Comparison of ENCODE assay signal across 12 cellular contexts in genomic region chr15:41932939-41933725, GRCh38. TPM values are rescaled to one million over a fixed set of nuclear protein-coding genes. Genes with fewer than 3 reads are reported as not detected.
DNase-seq lines count a peak whose midpoint lies in the region; ATAC-seq and TF ChIP-seq lines count a peak whose summit lies in the region.
"Had no signal": no experiment of that assay in that cellular context is flagged by ENCODE, and none has a peak within 500 bp of the region (broad histone marks: within the 10 kb centered on the region; RNA-seq: fewer than 3 reads in every experiment).

No MANE protein-coding gene starts in this region.

- H3K4me3 Mint-ChIP-seq in brain = no peak overlapping the region

- H3K27ac ChIP-seq in heart right ventricle (peak overlapping the region in 9 of 10 donors; percentile 46 to 89 (median 80)), mesendoderm (ENCODE audit: low read depth, low read length) (no peak overlapping the region), vagina (peak overlapping the region; percentile 65)

- peaks cover 4% of the 10 kb centered on the region for H3K36me3 Mint-ChIP-seq in brain

- H2BK5ac ChIP-seq in mesendoderm (ENCODE audit: low read length) = no peak overlapping the region

- ATAC-seq in heart right ventricle (no peak), left ventricle myocardium superior (no peak)

- no peaks in the 10 kb centered on the region for H3K9me3 Mint-ChIP-seq in brain

- no peak overlapping the region for H4K8ac ChIP-seq in mesendoderm (ENCODE audit: low read depth, low read length)

- DNase-seq in heart right ventricle = no peak
- DNase-seq in left ventricle myocardium superior = no peak
- peak; percentile 27 for DNase-seq in mesendoderm
- DNase-seq in vagina (ENCODE audit: extremely low spot score in 2 of 2) = no peak
- DNase-seq in NK-92 treated with Interleukin-12 subunit alpha and Interleukin-12 subunit beta, amount 100 ng/mL, for 24 hours (lab: John Stamatoyannopoulos, UW) = no peak
- DNase-seq in amygdala (lab: John Stamatoyannopoulos, UW) = no peak
- no peak for DNase-seq in stimulated activated CD4-positive, alpha-beta T cell treated with anti-CD3 and anti-CD28 coated beads, Interleukin-4, amount 100 ng/mL, for 4 hours
- DNase-seq: activated CD4-positive, CD25-positive, alpha-beta regulatory T cell; SHP77; stimulated activated naive CD4-positive, alpha-beta T cell treated with Interleukin-2 at 50 U/mL for 16 hours had no signal

- no peaks in the 10 kb centered on the region for H3K79me2 ChIP-seq in mesendoderm (ENCODE audit: control insufficient read depth, insufficient read depth, low read length)

- H3K36me3 ChIP-seq in heart right ventricle (peaks cover 0 to 8% (median 0%) of the 10 kb centered on the region in 9 donors), mesendoderm (ENCODE audit: control insufficient read depth, insufficient read depth, low read length) (no peaks in the 10 kb centered on the region), vagina (no peaks in the 10 kb centered on the region)

- peaks cover 5% of the 10 kb centered on the region for H3K79me1 ChIP-seq in mesendoderm (ENCODE audit: low read length)

- H2BK120ac ChIP-seq in mesendoderm (ENCODE audit: low read depth, low read length) = no peak overlapping the region

- H2AK5ac ChIP-seq in mesendoderm (ENCODE audit: low read length) = no peak overlapping the region

- no peaks in the 10 kb centered on the region for H3K9me3 ChIP-seq in heart right ventricle
- no peaks in the 10 kb centered on the region for H3K9me3 ChIP-seq in vagina
- H3K9me3 ChIP-seq: MG63 had no signal

- H3K4me1 ChIP-seq in heart right ventricle (peaks cover 42 to 100% (median 97%) of the 10 kb centered on the region in 9 donors), mesendoderm (ENCODE audit: control insufficient read depth, low read depth, low read length) (peaks cover 14% of the 10 kb centered on the region), vagina (peaks cover 87% of the 10 kb centered on the region)

- no peak overlapping the region for H3K4ac ChIP-seq in mesendoderm (ENCODE audit: low read depth, low read length)

- H3K27me3 ChIP-seq in heart right ventricle (no peaks in the 10 kb centered on the region), mesendoderm (ENCODE audit: insufficient read depth, low read length, poor library complexity) (no peaks in the 10 kb centered on the region), vagina (no peaks in the 10 kb centered on the region)
- H3K27me3 ChIP-seq: MG63 had no signal

- H4K5ac ChIP-seq in mesendoderm (ENCODE audit: low read length) = no peak overlapping the region

- H3K27me3 Mint-ChIP-seq in brain = no peaks in the 10 kb centered on the region

- no peak overlapping the region for H2BK15ac ChIP-seq in mesendoderm (replicated peaks; ENCODE audit: low read depth)

- intact Hi-C loops in heart right ventricle (cut with DNase I) (loop anchor here in 1 of 10 donors (5.0 kb wide), 1 partner anchor 39 kb away; the partner anchor contains the start of gene EHD4), left ventricle myocardium superior (cut with micrococcal nuclease) (no loop called here), vagina (cut with DNase I) (no loop called here)

- WGBS in heart right ventricle, 2 donors = 51 to 59% methylated on average over 13 of the region's 13 CpGs
- WGBS in mesendoderm (ENCODE audit: extremely low coverage, insufficient coverage, low lambda C conversion rate) = no CpG with 5 or more reads among the region's 13 CpGs

- peaks cover 32% of the 10 kb centered on the region for H3K4me1 Mint-ChIP-seq in brain

- H3K18ac ChIP-seq in mesendoderm (ENCODE audit: low read length) = no peak overlapping the region

- H3K56ac ChIP-seq in mesendoderm (ENCODE audit: low read length) = peak overlapping the region; percentile 28

- no peak overlapping the region for H3K4me2 ChIP-seq in mesendoderm (ENCODE audit: low read length)

- no peak for TF ChIP-seq POLR2A in vagina (IDR thresholded peaks at IDR 0.05)

- H3K4me3 ChIP-seq in heart right ventricle (no peak overlapping the region), mesendoderm (ENCODE audit: low read length) (no peak overlapping the region), vagina (no peak overlapping the region)
- H3K4me3 ChIP-seq: MG63 had no signal

- H3K9ac ChIP-seq in mesendoderm (ENCODE audit: low read length) = peak overlapping the region; percentile 12

- no peak for TF ChIP-seq CTCF in heart right ventricle (IDR thresholded peaks at IDR 0.05)
- no peak for TF ChIP-seq CTCF in brain (conservative IDR thresholded peaks at IDR 0.05)
- no peak for TF ChIP-seq CTCF in vagina (IDR thresholded peaks at IDR 0.05)

- H3K27ac Mint-ChIP-seq in brain = peak overlapping the region in 3 of 5 experiments; percentile 36 to 52 (median 44)

- no peak overlapping the region for H3K23ac ChIP-seq in mesendoderm (ENCODE audit: low read length)

RNA-seq across cellular contexts. Expression of gene EHD4, which starts 39.2 kb away (rescaled TPM):
- 10 to 100 TPM; 29.8 to 62.7 (median 46.6) TPM for total RNA-seq in heart right ventricle
- polyA plus RNA-seq in heart right ventricle = 10 to 100 TPM; 23.4 to 24.2 TPM
- 53.5 TPM for total RNA-seq in left ventricle myocardium superior
- 7.8 TPM for polyA plus RNA-seq in brain (ENCODE audit: insufficient read depth, low read depth, low replicate concordance)
- 14.7 TPM for polyA plus RNA-seq in mesendoderm (2013, experiment 1 of 2)
- 14.6 TPM for polyA plus RNA-seq in mesendoderm (2013, experiment 2 of 2)
- total RNA-seq in vagina = 24.6 TPM

RNA-seq across cellular contexts. Expression of gene SPTBN5, which starts 39.3 kb away (rescaled TPM):
- 1 to 10 TPM; 1.6 to 5.9 (median 2.4) TPM for total RNA-seq in heart right ventricle
- 1 to 10 TPM in 1 of 2 donors, under 1 TPM in 1; 0.94 to 8.7 TPM for polyA plus RNA-seq in heart right ventricle
- total RNA-seq in left ventricle myocardium superior = 3.6 TPM
- 0.12 TPM for polyA plus RNA-seq in brain (ENCODE audit: insufficient read depth, low read depth, low replicate concordance)
- polyA plus RNA-seq in mesendoderm (2013, experiment 1 of 2) = 0.13 TPM
- 0.15 TPM for polyA plus RNA-seq in mesendoderm (2013, experiment 2 of 2)
- 0.49 TPM for total RNA-seq in vagina
